In the genomic region with DNA sequence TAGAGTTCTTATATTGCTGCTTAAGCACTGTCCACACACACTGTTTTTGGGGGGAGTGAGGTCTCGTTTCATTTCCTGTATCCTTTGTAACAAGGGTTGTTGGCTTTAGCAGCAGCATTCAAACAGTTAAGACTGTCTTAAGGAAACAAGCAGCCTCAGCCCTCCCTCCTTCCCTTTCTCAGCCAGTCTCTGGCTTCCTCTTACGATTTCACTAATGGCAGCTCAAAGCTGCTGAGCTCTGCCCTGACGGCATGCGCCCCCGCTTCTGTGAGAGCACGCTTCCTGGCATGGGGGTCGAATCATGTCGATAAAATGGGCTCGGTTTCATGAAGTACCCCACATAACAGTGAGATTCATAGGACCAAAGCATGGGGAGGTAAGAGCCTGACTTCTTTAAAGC, we compare ENCODE assay signal across 9 cellular contexts.
DNase-seq lines count a peak whose midpoint lies in the region; ATAC-seq and TF ChIP-seq lines count a peak whose summit lies in the region.
"Had no signal": no experiment of that assay in that cellular context is flagged by ENCODE, and none has a peak within 500 bp of the region (broad histone marks: within the 10 kb centered on the region; RNA-seq: fewer than 3 reads in every experiment).

No MANE protein-coding gene starts in this region.

- ATAC-seq in GM19372 (IDR thresholded peaks at IDR 0.05; ENCODE audit: low read depth, unreplicated experiment): peak; percentile 44

- H3K4me3 ChIP-seq in ACC112 (ENCODE audit: low read depth, low read length) (peak overlapping the region; percentile 70), urinary bladder (ENCODE audit: low read depth, low read length) (peak overlapping the region; percentile 31)

- DNase-seq in KG1 (lab: John Stamatoyannopoulos, UW) (peak; percentile 69), activated T-cell treated with anti-CD3 and anti-CD28 coated beads for 4 hours (peak; percentile 54), fibroblast of gingiva (ENCODE audit: low read depth) (peak; percentile 45), neural crest cell (ENCODE audit: low read depth, low spot score) (peak; percentile 11), NCI-H2196 (lab: John Stamatoyannopoulos, UW; ENCODE audit: unreplicated experiment) (no peak)

- no peaks in the 10 kb centered on the region for H3K27me3 ChIP-seq in ACC112 (ENCODE audit: insufficient read depth, low read length)

- peaks cover 24% of the 10 kb centered on the region for H3K36me3 ChIP-seq in ACC112 (ENCODE audit: insufficient read depth, low read length)
- peaks cover 4% of the 10 kb centered on the region for H3K36me3 ChIP-seq in urinary bladder (ENCODE audit: insufficient read depth)

- H3K36me3 Mint-ChIP-seq in neural crest cell (ENCODE audit: low read depth): no peaks in the 10 kb centered on the region

- no peak for TF ChIP-seq CTCF in neural crest cell (conservative IDR thresholded peaks at IDR 0.05)

- peak overlapping the region; percentile 61 for H2AFZ ChIP-seq in ACC112 (ENCODE audit: low read length, unreplicated experiment)

- peak overlapping the region; percentile 73 for H3K4me3 Mint-ChIP-seq in neural crest cell

- WGBS in urinary bladder: 3% methylated on average over 9 of the region's 9 CpGs

- H3K4me1 Mint-ChIP-seq in neural crest cell: peaks cover 26% of the 10 kb centered on the region

- no peaks in the 10 kb centered on the region for H3K27me3 Mint-ChIP-seq in neural crest cell (ENCODE audit: low read depth)

- H3K27ac ChIP-seq in ACC112 (ENCODE audit: low read depth, low read length): peak overlapping the region; percentile 38
- no peak overlapping the region for H3K27ac ChIP-seq in urinary bladder (ENCODE audit: low read depth)
- H3K27ac ChIP-seq: C4-2B had no signal

- H3K27ac Mint-ChIP-seq in neural crest cell (ENCODE audit: unreplicated experiment): peak overlapping the region; percentile 98

- H3K79me2 ChIP-seq in ACC112 (ENCODE audit: control insufficient read depth, insufficient read depth, low read length, unreplicated experiment): peaks cover 2% of the 10 kb centered on the region

- peaks cover 15% of the 10 kb centered on the region for H3K4me1 ChIP-seq in ACC112 (ENCODE audit: control insufficient read depth, insufficient read depth, low read length, unreplicated experiment)
- no peaks in the 10 kb centered on the region for H3K4me1 ChIP-seq in urinary bladder (ENCODE audit: insufficient read depth)

- no peaks in the 10 kb centered on the region for H3K9me3 Mint-ChIP-seq in neural crest cell
